13 cellular contexts compared by ENCODE assay signal in the genomic region with DNA sequence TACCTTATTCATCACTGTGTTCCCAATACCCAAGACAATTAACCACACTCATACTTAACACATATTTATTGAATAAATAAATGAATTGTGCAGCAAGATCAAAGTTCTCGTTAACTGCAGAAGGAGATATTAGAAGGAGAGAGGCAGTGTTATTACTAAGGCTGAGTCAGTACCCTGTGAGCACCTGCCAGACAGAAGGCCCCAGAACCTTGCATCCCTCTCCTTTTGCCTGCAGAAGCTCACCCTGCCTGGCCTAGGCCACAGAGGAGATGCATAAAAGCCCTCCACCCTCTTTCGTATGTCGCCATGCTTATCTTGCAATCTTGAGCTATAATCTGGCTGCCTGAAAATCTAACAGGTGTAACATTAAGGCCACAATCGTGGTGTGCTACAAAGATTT. TPM values are rescaled to one million over a fixed set of nuclear protein-coding genes. Genes with fewer than 3 reads are reported as not detected.
DNase-seq lines count a peak whose midpoint lies in the region; ATAC-seq and TF ChIP-seq lines count a peak whose summit lies in the region.
"Had no signal": no experiment of that assay in that cellular context is flagged by ENCODE, and none has a peak within 500 bp of the region (broad histone marks: within the 10 kb centered on the region; RNA-seq: fewer than 3 reads in every experiment).

No MANE protein-coding gene starts in this region.

- no peaks in the 10 kb centered on the region for H4K20me1 ChIP-seq in PC-9 (ENCODE audit: insufficient read depth)
- no peaks in the 10 kb centered on the region for H4K20me1 ChIP-seq in smooth muscle cell (ENCODE audit: low read depth)

- BruUV-seq in PC-9 (replicated peaks; lab: Mats Ljungman, UMichigan) = no TSS peak

- peaks cover 44% of the 10 kb centered on the region for H3F3A ChIP-seq in PC-9 (ENCODE audit: insufficient read depth, low read depth)
- no peaks in the 10 kb centered on the region for H3F3A ChIP-seq in smooth muscle cell (ENCODE audit: low read depth)

- peaks cover 1% of the 10 kb centered on the region for H3K36me3 Mint-ChIP-seq in activated CD8-positive, alpha-beta memory T cell treated with anti-CD3 and anti-CD28 coated beads, Interleukin-2, amount 10 ng/mL, durations not matched to agents 7 days and 5 days

- H3K4me3 Mint-ChIP-seq in activated CD8-positive, alpha-beta memory T cell treated with anti-CD3 and anti-CD28 coated beads, Interleukin-2, amount 10 ng/mL, durations not matched to agents 7 days and 5 days = no peak overlapping the region

- H3K36me3 ChIP-seq in PC-9 (ENCODE audit: low read depth) = 0 out of 2 replicates have a peak, but pooled peaks cover 10% of the 10 kb centered on the region
- H3K36me3 ChIP-seq in effector memory CD4-positive, alpha-beta T cell (ENCODE audit: control insufficient read depth, insufficient read depth, low read length) = no peaks in the 10 kb centered on the region
- H3K36me3 ChIP-seq in smooth muscle cell (ENCODE audit: low read depth) = no peaks in the 10 kb centered on the region

- POLR2A ChIA-PET in PC-9 (lab: Charles Lee; ENCODE audit: unreplicated experiment) = interaction anchor here (1.0 kb wide), 1 partner anchor 20 kb away, joined by 3 read pairs; a partner anchor contains a TSS

- no peaks in the 10 kb centered on the region for H3K27me3 Mint-ChIP-seq in activated CD8-positive, alpha-beta memory T cell treated with anti-CD3 and anti-CD28 coated beads, Interleukin-2, amount 10 ng/mL, durations not matched to agents 7 days and 5 days
- H3K27me3 Mint-ChIP-seq: progenitor cell of endocrine pancreas had no signal

- H3K79me2 ChIP-seq in PC-9 (ENCODE audit: low read depth) = no peaks in the 10 kb centered on the region
- no peaks in the 10 kb centered on the region for H3K79me2 ChIP-seq in smooth muscle cell (ENCODE audit: low read depth)

- no peak overlapping the region for H3K27ac Mint-ChIP-seq in activated CD8-positive, alpha-beta memory T cell treated with anti-CD3 and anti-CD28 coated beads, Interleukin-2, amount 10 ng/mL, durations not matched to agents 7 days and 5 days
- H3K27ac Mint-ChIP-seq: progenitor cell of endocrine pancreas had no signal

- ATAC-seq in activated CD8-positive, alpha-beta memory T cell treated with anti-CD3 and anti-CD28 coated beads, Interleukin-2, amount 10 ng/mL, durations not matched to agents 7 days and 5 days = peak; percentile 14
- ATAC-seq: Panc1 had no signal

- 67% methylated on average over 4 of the region's 4 CpGs for WGBS in smooth muscle cell (ENCODE audit: low lambda C conversion rate)

- H3K27ac ChIP-seq in PC-9 (peak overlapping the region; percentile 99), smooth muscle cell (ENCODE audit: low read depth) (peak overlapping the region; percentile 64)
- H3K27ac ChIP-seq in effector memory CD4-positive, alpha-beta T cell (ENCODE audit: insufficient read depth, low read length, poor library complexity, severe bottlenecking) = peak overlapping the region; percentile 42

- no peak overlapping the region for H3K9ac ChIP-seq in smooth muscle cell (ENCODE audit: low read depth)

- H2AFZ ChIP-seq in PC-9 (no peak overlapping the region), smooth muscle cell (ENCODE audit: low read depth) (no peak overlapping the region)

- H3K4me2 ChIP-seq in PC-9 (peak overlapping the region; percentile 95), smooth muscle cell (no peak overlapping the region)

- H3K4me1 ChIP-seq in PC-9 (replicated peaks; ENCODE audit: insufficient read depth) (peaks cover 49% of the 10 kb centered on the region), smooth muscle cell (ENCODE audit: low read depth) (peaks cover 11% of the 10 kb centered on the region)
- H3K4me1 ChIP-seq in effector memory CD4-positive, alpha-beta T cell (ENCODE audit: control insufficient read depth, insufficient read depth, low read length, poor library complexity, severe bottlenecking) = peaks cover 36% of the 10 kb centered on the region

- intact Hi-C loops in PC-9 (cut with micrococcal nuclease; ENCODE audit: unreplicated experiment) = loop anchor here (2.0 kb wide), 2 partner anchors 22 to 26 kb away; no protein-coding TSS in a partner anchor

- no peaks in the 10 kb centered on the region for H3K9me2 ChIP-seq in PC-9 (ENCODE audit: insufficient read depth)

- H3K4me1 Mint-ChIP-seq in activated CD8-positive, alpha-beta memory T cell treated with anti-CD3 and anti-CD28 coated beads, Interleukin-2, amount 10 ng/mL, durations not matched to agents 7 days and 5 days = peaks cover 3% of the 10 kb centered on the region

- TF ChIP-seq CTCF in PC-9 (conservative IDR thresholded peaks at IDR 0.05) = no peak
- no peak for TF ChIP-seq CTCF in smooth muscle cell (IDR thresholded peaks at IDR 0.05; ENCODE audit: borderline replicate concordance, insufficient read depth, poor library complexity, severe bottlenecking)

- H3K4me3 ChIP-seq in PC-9 (peak overlapping the region; percentile 54; the same call in 1 of the 2 replicates), smooth muscle cell (no peak overlapping the region)
- H3K4me3 ChIP-seq in effector memory CD4-positive, alpha-beta T cell (ENCODE audit: insufficient read depth, low read depth, low read length, poor library complexity, severe bottlenecking) = no peak overlapping the region
- H3K4me3 ChIP-seq: lung had no signal

- H3K9me3 ChIP-seq in PC-9 (ENCODE audit: insufficient read depth, low read depth) (peaks cover 15% of the 10 kb centered on the region; the same call in 1 of the 2 replicates), smooth muscle cell (replicated peaks; ENCODE audit: low read depth) (peaks cover 5% of the 10 kb centered on the region)
- no peaks in the 10 kb centered on the region for H3K9me3 ChIP-seq in effector memory CD4-positive, alpha-beta T cell (ENCODE audit: control insufficient read depth, low read length)

- CTCF ChIA-PET in activated CD8-positive, alpha-beta memory T cell treated with anti-CD3 and anti-CD28 coated beads, Interleukin-2, amount 10 ng/mL, durations not matched to agents 7 days and 5 days (lab: Charles Lee) = interaction anchor here (0.7 to 9.1 kb wide), 14 partner anchors 12 to 503 kb away, joined by 3 to 87 read pairs (median 4); a partner anchor contains a TSS
- CTCF ChIA-PET in PC-9 (lab: Charles Lee) = no interaction called here

- no peaks in the 10 kb centered on the region for H3K9me3 Mint-ChIP-seq in activated CD8-positive, alpha-beta memory T cell treated with anti-CD3 and anti-CD28 coated beads, Interleukin-2, amount 10 ng/mL, durations not matched to agents 7 days and 5 days (ENCODE audit: low read depth)

- DNase-seq in activated CD8-positive, alpha-beta memory T cell treated with anti-CD3 and anti-CD28 coated beads, Interleukin-2, amount 10 ng/mL, durations not matched to agents 7 days and 5 days = no peak
- no peak for DNase-seq in activated CD8-positive, alpha-beta memory T cell treated with anti-CD3 and anti-CD28 coated beads, Interleukin-2, amount 50 U/mL, for 4 hours
- DNase-seq in PC-9 = no peak
- peak in 2 of 3 donors; percentile 17 to 41 for DNase-seq in effector memory CD4-positive, alpha-beta T cell
- DNase-seq in smooth muscle cell (lab: John Stamatoyannopoulos, UW; ENCODE audit: unreplicated experiment) = no peak
- DNase-seq in cerebellar nuclear complex (lab: John Stamatoyannopoulos, UW) = no peak
- DNase-seq in occipital lobe (lab: John Stamatoyannopoulos, UW) = no peak
- no peak for DNase-seq in C1 segment of cervical spinal cord (lab: John Stamatoyannopoulos, UW)
- DNase-seq: ACHN, NCI-H2227 treated with DMSO at 0.1 percent for 48 hours had no signal

- H3K27me3 ChIP-seq in PC-9 (ENCODE audit: insufficient read depth, low read depth) = no peaks in the 10 kb centered on the region
- no peaks in the 10 kb centered on the region for H3K27me3 ChIP-seq in effector memory CD4-positive, alpha-beta T cell (replicated peaks; ENCODE audit: control insufficient read depth, insufficient read depth, low read length, poor library complexity, severe bottlenecking)
- H3K27me3 ChIP-seq in smooth muscle cell (ENCODE audit: low read depth) = no peaks in the 10 kb centered on the region

RNA-seq across cellular contexts. Expression of a gene that starts 20.5 kb away (rescaled TPM):
- total RNA-seq in activated CD8-positive, alpha-beta memory T cell treated with anti-CD3 and anti-CD28 coated beads, Interleukin-2, amount 10 ng/mL, durations not matched to agents 7 days and 5 days = 100 to 1,000 TPM in 1 of 2 experiments, 10 to 100 TPM in 1; 72.3 to 100 TPM
- total RNA-seq in PC-9 (2021) = 58.6 and 71.6 TPM in 2 replicates
- 58.3 and 59.2 TPM in 2 replicates for total RNA-seq in smooth muscle cell
- 42.6 and 63.3 TPM in 2 replicates for polyA plus RNA-seq in smooth muscle cell
- 55.8 TPM for total RNA-seq in occipital lobe

RNA-seq across cellular contexts. Expression of a gene that starts 58.3 kb away (rescaled TPM):
- not detected for total RNA-seq in activated CD8-positive, alpha-beta memory T cell treated with anti-CD3 and anti-CD28 coated beads, Interleukin-2, amount 10 ng/mL, durations not matched to agents 7 days and 5 days
- total RNA-seq in PC-9 (2021) (9.0 and 12.3 TPM in 2 replicates), smooth muscle cell (0.54 and 1.2 TPM in 2 replicates), occipital lobe (4.8 TPM)
- 0.62 and 4.0 TPM in 2 replicates for polyA plus RNA-seq in smooth muscle cell

Comparison
In these comparisons a context has a peak if more than half of its experiments do, and no peak if none do; other contexts are left out.
1. DNase-seq: peak in effector memory CD4-positive, alpha-beta T cell (2 of 3); none in activated CD8-positive, alpha-beta memory T cell treated with anti-CD3 and anti-CD28 coated beads, Interleukin-2, amount 10 ng/mL, durations not matched to agents 7 days and 5 days (single experiment), activated CD8-positive, alpha-beta memory T cell treated with anti-CD3 and anti-CD28 coated beads, Interleukin-2, amount 50 U/mL, for 4 hours (single experiment), PC-9 (0 of 2), smooth muscle cell (single experiment), cerebellar nuclear complex (0 of 2), occipital lobe (single experiment) and C1 segment of cervical spinal cord (0 of 14).
2. H3K27ac ChIP-seq: peak in every context shown above with its lines; median percentile 99 in PC-9; 64 in smooth muscle cell; 42 in effector memory CD4-positive, alpha-beta T cell.